ENCODE assay signal across 9 cellular contexts in the genomic region with DNA sequence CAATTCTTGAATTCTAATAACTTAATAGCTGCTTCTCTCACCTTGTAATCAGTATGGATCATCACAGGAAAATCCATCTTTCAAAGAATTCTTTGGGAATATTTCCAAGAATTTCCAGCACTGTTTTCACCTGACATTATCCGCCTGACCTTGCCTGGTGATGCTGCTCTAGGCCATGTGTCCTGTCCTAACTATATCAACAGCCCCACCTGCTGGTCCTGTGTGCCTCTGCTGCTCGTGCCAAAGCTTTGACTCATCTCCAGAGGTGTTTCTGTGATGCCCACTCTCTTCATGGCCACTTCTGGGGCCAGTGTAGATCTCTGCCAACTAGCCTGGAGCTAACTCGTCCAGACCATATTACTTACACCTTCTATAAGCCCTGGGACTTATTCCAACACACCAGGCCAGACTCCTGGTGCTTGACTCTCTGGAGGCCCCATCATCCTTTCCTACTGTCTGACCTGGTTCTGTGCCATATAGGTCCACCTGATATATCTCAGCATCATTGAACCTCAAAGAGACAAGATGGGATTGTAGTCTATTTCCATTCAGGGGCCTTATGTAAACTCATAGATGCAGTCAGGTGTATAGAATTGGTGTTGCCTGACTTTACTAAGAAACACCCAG.
DNase-seq lines count a peak whose midpoint lies in the region; ATAC-seq and TF ChIP-seq lines count a peak whose summit lies in the region.
"Had no signal": no experiment of that assay in that cellular context is flagged by ENCODE, and none has a peak within 500 bp of the region (broad histone marks: within the 10 kb centered on the region; RNA-seq: fewer than 3 reads in every experiment).

No MANE protein-coding gene starts in this region.

- intact Hi-C loops in Caco-2 (cut with micrococcal nuclease; ENCODE audit: unreplicated experiment) (loop anchor here (1.0 kb wide), 2 partner anchors 453 to 479 kb away; no protein-coding TSS in a partner anchor), Right ventricle myocardium superior (cut with DNase I) (loop anchor here (10.0 kb wide), 1 partner anchor 371 kb away; no protein-coding TSS in a partner anchor)

- TF ChIP-seq CTCF in Caco-2 (IDR thresholded peaks at IDR 0.05; ENCODE audit: insufficient read depth in 1 of 2, low read depth in 1 of 2, low read length in 1 of 2, severe bottlenecking in 1 of 2, unreplicated experiment in 1 of 2) (peak; percentile 70 to 89), GM20000 (IDR thresholded peaks at IDR 0.05; ENCODE audit: extremely low read depth, missing control alignments) (peak; percentile 89)

- no peaks in the 10 kb centered on the region for H3K4me1 ChIP-seq in Caco-2

- H3K36me3 Mint-ChIP-seq in Caco-2 (ENCODE audit: insufficient read depth, unreplicated experiment) = no peaks in the 10 kb centered on the region
- H3K36me3 Mint-ChIP-seq in activated naive CD4-positive, alpha-beta T cell treated with anti-CD3 and anti-CD28 coated beads, Interleukin-2, amount 10 ng/mL, durations not matched to agents 7 days and 5 days = no peaks in the 10 kb centered on the region

- ATAC-seq in Right ventricle myocardium superior (ENCODE audit: poor library complexity) (peak; percentile 53), GM21717 (IDR thresholded peaks at IDR 0.05; ENCODE audit: unreplicated experiment) (no peak)

- no peak overlapping the region for H3K27ac Mint-ChIP-seq in Caco-2 (ENCODE audit: unreplicated experiment)
- no peak overlapping the region for H3K27ac Mint-ChIP-seq in activated naive CD4-positive, alpha-beta T cell treated with anti-CD3 and anti-CD28 coated beads, Interleukin-2, amount 10 ng/mL, durations not matched to agents 7 days and 5 days
- H3K27ac Mint-ChIP-seq: T-helper 1 cell treated with Interleukin-12 subunit alpha and Interleukin-12 subunit beta and Interleukin-4 antibody, amounts not matched to agents 30 μg/mL and 1 μg/mL, for 36 hours had no signal

- H3K4me3 Mint-ChIP-seq in Caco-2 (ENCODE audit: unreplicated experiment) = no peak overlapping the region
- no peak overlapping the region for H3K4me3 Mint-ChIP-seq in activated naive CD4-positive, alpha-beta T cell treated with anti-CD3 and anti-CD28 coated beads, Interleukin-2, amount 10 ng/mL, durations not matched to agents 7 days and 5 days
- H3K4me3 Mint-ChIP-seq: T-helper 1 cell treated with Interleukin-12 subunit alpha and Interleukin-12 subunit beta and Interleukin-4 antibody, amounts not matched to agents 30 μg/mL and 1 μg/mL, for 36 hours had no signal

- no peak overlapping the region for H3K4me3 ChIP-seq in Caco-2 (ENCODE audit: low read depth, low read length)

- H3K9me3 Mint-ChIP-seq in Caco-2 (ENCODE audit: unreplicated experiment) = no peaks in the 10 kb centered on the region
- no peaks in the 10 kb centered on the region for H3K9me3 Mint-ChIP-seq in activated naive CD4-positive, alpha-beta T cell treated with anti-CD3 and anti-CD28 coated beads, Interleukin-2, amount 10 ng/mL, durations not matched to agents 7 days and 5 days
- H3K9me3 Mint-ChIP-seq: T-helper 1 cell treated with Interleukin-12 subunit alpha and Interleukin-12 subunit beta and Interleukin-4 antibody, amounts not matched to agents 30 μg/mL and 1 μg/mL, for 36 hours had no signal

- in situ Hi-C loops in KBM-7 (cut with MboI; ENCODE audit: low pct_unique_long_range_greater_than_20kb, low sequenced_read_pairs) = no loop called here
- in situ Hi-C loops in SK-MEL-5 (cut with HindIII; ENCODE audit: low pct_unique_long_range_greater_than_20kb, low sequenced_read_pairs) = no loop called here

- no TSS peak for BruUV-seq in Caco-2 (replicated peaks; lab: Mats Ljungman, UMichigan)

- DNase-seq in Caco-2 (peak; percentile 81), GM20000 (ENCODE audit: low spot score) (peak; percentile 69), KBM-7 (peak; percentile 50), SK-MEL-5 (ENCODE audit: low read depth, low spot score) (peak; percentile 84), Right ventricle myocardium superior (peak; percentile 61), putamen (ENCODE audit: low spot score) (peak; percentile 51)
- peak; percentile 81 for DNase-seq in activated naive CD4-positive, alpha-beta T cell treated with anti-CD3 and anti-CD28 coated beads, Interleukin-2, amount 10 ng/mL, durations not matched to agents 7 days and 5 days

- H3K27me3 ChIP-seq in Caco-2 (replicated peaks; ENCODE audit: control insufficient read depth, insufficient read depth, low read length) = no peaks in the 10 kb centered on the region

- POLR2A ChIA-PET in Caco-2 (lab: Charles Lee) = no interaction called here

- CTCF ChIA-PET in Caco-2 (lab: Charles Lee) = interaction anchor here (1.1 kb wide), 1 partner anchor 30 kb away, joined by 3 read pairs; no protein-coding TSS in a partner anchor
- CTCF ChIA-PET in activated naive CD4-positive, alpha-beta T cell treated with anti-CD3 and anti-CD28 coated beads, Interleukin-2, amount 10 ng/mL, durations not matched to agents 7 days and 5 days (lab: Charles Lee) = interaction anchor here (0.5 to 5.3 kb wide), 18 partner anchors 8 to 1076 kb away, joined by 3 to 30 read pairs (median 4); no protein-coding TSS in a partner anchor

- no peaks in the 10 kb centered on the region for H3K27me3 Mint-ChIP-seq in Caco-2 (ENCODE audit: insufficient read depth, unreplicated experiment)
- no peaks in the 10 kb centered on the region for H3K27me3 Mint-ChIP-seq in activated naive CD4-positive, alpha-beta T cell treated with anti-CD3 and anti-CD28 coated beads, Interleukin-2, amount 10 ng/mL, durations not matched to agents 7 days and 5 days

- H3K36me3 ChIP-seq in Caco-2 (ENCODE audit: control insufficient read depth, insufficient read depth, low read length) = no peaks in the 10 kb centered on the region

- H3K9me3 ChIP-seq in Caco-2 = no peaks in the 10 kb centered on the region

- no peaks in the 10 kb centered on the region for H3K4me1 Mint-ChIP-seq in Caco-2 (ENCODE audit: low read depth, unreplicated experiment)
- H3K4me1 Mint-ChIP-seq in activated naive CD4-positive, alpha-beta T cell treated with anti-CD3 and anti-CD28 coated beads, Interleukin-2, amount 10 ng/mL, durations not matched to agents 7 days and 5 days = peaks cover 3% of the 10 kb centered on the region
